Comparison of ENCODE assay signal across 9 cellular contexts in the genomic region with DNA sequence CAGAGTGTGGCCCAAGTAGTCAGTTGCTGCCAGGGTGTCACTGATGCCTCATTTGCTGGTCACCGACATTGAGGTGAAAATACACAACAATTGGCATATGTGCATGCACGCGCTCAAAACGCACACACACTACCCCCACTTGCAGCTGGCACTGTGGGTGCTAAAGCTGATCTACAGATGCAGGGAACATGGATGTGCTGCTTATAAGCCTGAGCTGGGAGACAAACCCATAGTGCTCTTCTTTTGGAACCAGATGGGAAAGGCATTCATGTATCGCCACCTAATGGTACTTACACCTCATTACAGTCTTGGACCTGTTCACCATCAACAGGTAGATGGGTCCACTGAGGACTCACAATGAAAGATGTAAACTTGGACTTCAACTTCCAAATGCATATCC.
A peak's percentile ranks its signal among the peaks of the same experiment; 100 is the strongest.
DNase-seq lines count a peak whose midpoint lies in the region; ATAC-seq lines count a peak whose summit lies in the region.
"Had no signal": no experiment of that assay in that cellular context is flagged by ENCODE, and none has a peak within 500 bp of the region (broad histone marks: within the 10 kb centered on the region; RNA-seq: fewer than 3 reads in every experiment).

No MANE protein-coding gene starts in this region.

- no peak overlapping the region for H3K18ac ChIP-seq in trophoblast cell (ENCODE audit: low read length)

- no peaks in the 10 kb centered on the region for H3K9me3 ChIP-seq in trophoblast cell (ENCODE audit: insufficient read depth, low read depth, low read length)

- no peak overlapping the region for H2BK120ac ChIP-seq in trophoblast cell (ENCODE audit: insufficient read depth, low read length, poor library complexity)

- H4K91ac ChIP-seq in trophoblast cell (ENCODE audit: low read depth, low read length), result no peak overlapping the region

- H3K4me1 Mint-ChIP-seq in natural killer cell treated with Interleukin-12 subunit alpha and Interleukin-12 subunit beta and Interleukin-15 and Interleukin-18, amount 100 ng/mL, for 72 hours (ENCODE audit: low read depth in 2 of 2), result no peaks in the 10 kb centered on the region
- H3K4me1 Mint-ChIP-seq: activated B cell treated with CpG ODN at 0.5 μM for 24 hours had no signal

- no peak overlapping the region for H3K4me2 ChIP-seq in trophoblast cell (ENCODE audit: low read length)

- H2AK5ac ChIP-seq in trophoblast cell (ENCODE audit: low read length), result no peak overlapping the region

- no peak overlapping the region for H4K8ac ChIP-seq in trophoblast cell (ENCODE audit: low read depth, low read length)

- peak; percentile 56 for DNase-seq in GM03348 (ENCODE audit: low spot score)
- peak; percentile 52 for DNase-seq in NCI-H774 (lab: John Stamatoyannopoulos, UW)
- peak; percentile 30 for DNase-seq in dermis blood vessel endothelial cell
- DNase-seq in trophoblast cell, result peak; percentile 13 to 77
- DNase-seq in natural killer cell treated with Interleukin-12 subunit alpha and Interleukin-12 subunit beta and Interleukin-15 and Interleukin-18, amount 100 ng/mL, for 72 hours (ENCODE audit: low spot score), result no peak
- DNase-seq: activated B cell treated with CpG ODN at 0.5 μM for 24 hours had no signal

- H3K36me3 ChIP-seq in trophoblast cell (ENCODE audit: control insufficient read depth in 1 of 2, insufficient read depth in 2 of 2, low read length in 2 of 2), result no peaks in the 10 kb centered on the region

- no peaks in the 10 kb centered on the region for H3K27me3 ChIP-seq in trophoblast cell (ENCODE audit: insufficient read depth, low read length)

- H3K4ac ChIP-seq in trophoblast cell (ENCODE audit: low read depth, low read length), result no peak overlapping the region

- H3K27ac ChIP-seq in trophoblast cell (ENCODE audit: low read depth, low read length), result no peak overlapping the region

- ATAC-seq in HG03159 (IDR thresholded peaks at IDR 0.05; ENCODE audit: unreplicated experiment) (peak; percentile 73), GM19397 (IDR thresholded peaks at IDR 0.05; ENCODE audit: unreplicated experiment) (no peak), HG03439 (IDR thresholded peaks at IDR 0.05; ENCODE audit: unreplicated experiment) (no peak)
- no peak for ATAC-seq in natural killer cell treated with Interleukin-12 subunit alpha and Interleukin-12 subunit beta and Interleukin-15 and Interleukin-18, amount 100 ng/mL, for 72 hours

- no peaks in the 10 kb centered on the region for H3K79me2 ChIP-seq in trophoblast cell (ENCODE audit: control insufficient read depth, insufficient read depth, low read length, poor library complexity)

- H3K23ac ChIP-seq in trophoblast cell (ENCODE audit: low read length), result no peak overlapping the region

- no peak overlapping the region for H2BK12ac ChIP-seq in trophoblast cell (ENCODE audit: low read length)

- no peaks in the 10 kb centered on the region for H3K79me1 ChIP-seq in trophoblast cell (ENCODE audit: low read length)

- H3K27me3 Mint-ChIP-seq in natural killer cell treated with Interleukin-12 subunit alpha and Interleukin-12 subunit beta and Interleukin-15 and Interleukin-18, amount 100 ng/mL, for 72 hours, result peaks cover 9 to 27% of the 10 kb centered on the region in 2 donors

- no peak overlapping the region for H3K4me3 Mint-ChIP-seq in natural killer cell treated with Interleukin-12 subunit alpha and Interleukin-12 subunit beta and Interleukin-15 and Interleukin-18, amount 100 ng/mL, for 72 hours
- H3K4me3 Mint-ChIP-seq: activated B cell treated with CpG ODN at 0.5 μM for 24 hours had no signal

- WGBS in trophoblast cell (ENCODE audit: extremely low coverage, insufficient coverage, insufficient read length), result no CpG with 5 or more reads among the region's 5 CpGs

- H3K4me3 ChIP-seq in trophoblast cell (ENCODE audit: low read depth, low read length), result no peak overlapping the region

- no peak overlapping the region for H4K12ac ChIP-seq in trophoblast cell (ENCODE audit: low read depth, low read length)

- H3K36me3 Mint-ChIP-seq in natural killer cell treated with Interleukin-12 subunit alpha and Interleukin-12 subunit beta and Interleukin-15 and Interleukin-18, amount 100 ng/mL, for 72 hours, result no peaks in the 10 kb centered on the region

- no peak overlapping the region for H3K27ac Mint-ChIP-seq in natural killer cell treated with Interleukin-12 subunit alpha and Interleukin-12 subunit beta and Interleukin-15 and Interleukin-18, amount 100 ng/mL, for 72 hours
- H3K27ac Mint-ChIP-seq: activated B cell treated with CpG ODN at 0.5 μM for 24 hours had no signal

- no peaks in the 10 kb centered on the region for H3K9me3 Mint-ChIP-seq in natural killer cell treated with Interleukin-12 subunit alpha and Interleukin-12 subunit beta and Interleukin-15 and Interleukin-18, amount 100 ng/mL, for 72 hours

- no peak overlapping the region for H2BK5ac ChIP-seq in trophoblast cell (ENCODE audit: low read depth, low read length, poor library complexity)

- H3K14ac ChIP-seq in trophoblast cell (ENCODE audit: low read length), result no peak overlapping the region

- H3K9ac ChIP-seq in trophoblast cell (ENCODE audit: low read length), result no peak overlapping the region

- no peak overlapping the region for H2AFZ ChIP-seq in trophoblast cell (ENCODE audit: insufficient read depth, low read length, poor library complexity)

- no peaks in the 10 kb centered on the region for H3K4me1 ChIP-seq in trophoblast cell (ENCODE audit: control insufficient read depth in 1 of 2, insufficient read depth in 2 of 2, low read length in 2 of 2)
